ENCODE assay signal across 8 cellular contexts in the genomic region with DNA sequence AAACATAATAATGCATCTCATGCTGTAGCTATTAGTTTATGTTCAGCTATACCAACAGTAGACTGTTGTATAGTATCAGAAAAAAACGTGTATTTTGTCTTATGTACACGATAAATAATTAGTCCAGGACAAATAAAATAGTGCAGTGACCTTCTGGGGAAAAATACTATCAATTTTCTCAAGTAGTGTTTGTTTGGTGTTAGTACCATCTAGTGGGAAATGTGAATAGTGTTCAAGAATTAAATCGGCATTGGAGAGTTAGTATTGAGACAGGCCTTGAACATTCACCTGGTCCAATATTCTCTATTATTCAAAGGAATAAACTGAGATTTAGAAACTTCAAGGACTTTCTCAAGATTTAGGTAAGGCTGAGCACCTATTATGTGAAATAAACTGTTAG. TPM values are rescaled to one million over a fixed set of nuclear protein-coding genes. Genes with fewer than 3 reads are reported as not detected.
DNase-seq lines count a peak whose midpoint lies in the region; ATAC-seq, FAIRE-seq and TF ChIP-seq lines count a peak whose summit lies in the region.

No MANE protein-coding gene starts in this region.

- DNase-seq in DND-41 (no peak), NCI-H2081 treated with DMSO at 0.1 percent for 48 hours (lab: John Stamatoyannopoulos, UW) (peak; percentile 11), neuronal stem cell (ENCODE audit: low spot score) (peak; percentile 5), foreskin melanocyte (no peak)

- H2BK120ac ChIP-seq in neuronal stem cell (ENCODE audit: low read depth, low read length), result no peak overlapping the region

- H3K4me2 ChIP-seq in DND-41 (ENCODE audit: insufficient read depth, low read length), result no peak overlapping the region
- H3K4me2 ChIP-seq in neuronal stem cell (ENCODE audit: insufficient read depth, low read length, poor library complexity, severe bottlenecking), result no peak overlapping the region

- H3K4me1 ChIP-seq in DND-41 (ENCODE audit: insufficient read depth, low read length), result no peaks in the 10 kb centered on the region
- H3K4me1 ChIP-seq in neuronal stem cell (ENCODE audit: control insufficient read depth in 2 of 2, insufficient read depth in 1 of 2, low read depth in 1 of 2, low read length in 2 of 2), result peaks cover 0 to 2% of the 10 kb centered on the region in 2 donors

- TF ChIP-seq CTCF in DND-41 (IDR thresholded peaks at IDR 0.05; ENCODE audit: borderline replicate concordance, extremely low read depth, low read length, poor library complexity, severe bottlenecking), result peak; percentile 46

- no peaks in the 10 kb centered on the region for H3K79me1 ChIP-seq in neuronal stem cell (ENCODE audit: low read depth, low read length)

- no CpG with 5 or more reads among the region's 3 CpGs for WGBS in neuronal stem cell (ENCODE audit: extremely low coverage in 2 of 2, insufficient read length in 2 of 2, insufficient replicate concordance in 1 of 2), 2 donors

- H4K20me1 ChIP-seq in DND-41 (ENCODE audit: insufficient read depth, low read length), result no peaks in the 10 kb centered on the region

- peak; percentile 95 for FAIRE-seq in endometrium (lab: Jason Lieb, UNC)

- no peak overlapping the region for H3K9ac ChIP-seq in DND-41 (ENCODE audit: low read depth, low read length)
- H3K9ac ChIP-seq in neuronal stem cell (ENCODE audit: low read depth, low read length, poor library complexity), result no peak overlapping the region

- H2BK5ac ChIP-seq in neuronal stem cell (ENCODE audit: low read length), result no peak overlapping the region

- H3K27me3 ChIP-seq in DND-41 (ENCODE audit: insufficient read depth, low read length, poor library complexity) (no peaks in the 10 kb centered on the region), neuronal stem cell (ENCODE audit: control insufficient read depth in 3 of 3, insufficient read depth in 3 of 3, low read depth in 1 of 3, low read length in 3 of 3) (no peaks in the 10 kb centered on the region)

- H3K36me3 ChIP-seq in DND-41 (ENCODE audit: insufficient read depth, low read length) (no peaks in the 10 kb centered on the region), neuronal stem cell (replicated peaks in 1 of 2; ENCODE audit: control insufficient read depth in 2 of 2, insufficient read depth in 2 of 2, low read length in 2 of 2) (no peaks in the 10 kb centered on the region)

- no peak overlapping the region for H4K8ac ChIP-seq in neuronal stem cell (ENCODE audit: low read depth, low read length)

- ATAC-seq in DND-41 (ENCODE audit: insufficient read depth, low read depth) (no peak), GM21619 (IDR thresholded peaks at IDR 0.05; ENCODE audit: unreplicated experiment) (no peak), HG03457 (IDR thresholded peaks at IDR 0.05; ENCODE audit: unreplicated experiment) (no peak), GM21360 (IDR thresholded peaks at IDR 0.05; ENCODE audit: unreplicated experiment) (no peak)

- H3K27ac ChIP-seq in DND-41 (ENCODE audit: low read length) (no peak overlapping the region), neuronal stem cell (replicated peaks; ENCODE audit: low read length) (no peak overlapping the region)

- H2AK5ac ChIP-seq in neuronal stem cell (ENCODE audit: low read depth, low read length), result no peak overlapping the region

- H3K4ac ChIP-seq in neuronal stem cell (ENCODE audit: low read length), result no peak overlapping the region

- H3K4me3 ChIP-seq in DND-41 (ENCODE audit: low read depth in 1 of 2, low read length in 2 of 2), result no peak overlapping the region
- no peak overlapping the region for H3K4me3 ChIP-seq in neuronal stem cell (ENCODE audit: low read length in 2 of 2)

- no peak overlapping the region for H2BK12ac ChIP-seq in neuronal stem cell (ENCODE audit: low read length)

- no peak overlapping the region for H4K91ac ChIP-seq in neuronal stem cell (ENCODE audit: low read depth, low read length, poor library complexity)

- no peak overlapping the region for H3K18ac ChIP-seq in neuronal stem cell (ENCODE audit: low read length)

- no peak overlapping the region for H3K23ac ChIP-seq in neuronal stem cell (ENCODE audit: low read depth, low read length, poor library complexity)

- no peaks in the 10 kb centered on the region for H3K79me2 ChIP-seq in DND-41 (ENCODE audit: insufficient read depth, low read length)

- H3K9me3 ChIP-seq in DND-41 (ENCODE audit: insufficient read depth, low read length, severe bottlenecking) (no peaks in the 10 kb centered on the region), neuronal stem cell (replicated peaks in 1 of 2; ENCODE audit: control insufficient read depth in 2 of 2, insufficient read depth in 1 of 2, low read depth in 1 of 2, low read length in 2 of 2) (no peaks in the 10 kb centered on the region)

- H2BK15ac ChIP-seq in neuronal stem cell (ENCODE audit: low read length), result no peak overlapping the region

- H2AFZ ChIP-seq in DND-41 (ENCODE audit: low read depth, low read length) (no peak overlapping the region), neuronal stem cell (ENCODE audit: low read length) (no peak overlapping the region)

- no peak overlapping the region for H3K14ac ChIP-seq in neuronal stem cell (ENCODE audit: low read length)

RNA-seq across cellular contexts. Expression of a gene that starts 21.7 kb away (rescaled TPM):
- polyA plus RNA-seq in neuronal stem cell (2013, experiment 1 of 2), result not detected
- not detected for polyA plus RNA-seq in neuronal stem cell (2013, experiment 2 of 2)

RNA-seq across cellular contexts. Expression of a gene that starts 26.9 kb away (rescaled TPM):
- polyA plus RNA-seq in neuronal stem cell (2013, experiment 1 of 2), result not detected
- polyA plus RNA-seq in neuronal stem cell (2013, experiment 2 of 2), result not detected

RNA-seq across cellular contexts. Expression of a gene that starts 42.5 kb away (rescaled TPM):
- polyA plus RNA-seq in neuronal stem cell (2013, experiment 1 of 2), result not detected
- polyA plus RNA-seq in neuronal stem cell (2013, experiment 2 of 2), result not detected

RNA-seq across cellular contexts. Expression of a gene that starts 59.0 kb away (rescaled TPM):
- polyA plus RNA-seq in neuronal stem cell (2013, experiment 1 of 2), result not detected
- polyA plus RNA-seq in neuronal stem cell (2013, experiment 2 of 2), result not detected

Comparison
In these comparisons a context has a peak if more than half of its experiments do, and no peak if none do; other contexts are left out.
1. DNase-seq: peak in NCI-H2081 treated with DMSO at 0.1 percent for 48 hours (single experiment) and neuronal stem cell (single experiment); none in DND-41 (single experiment) and foreskin melanocyte (single experiment).